ENCODE assay signal across 1 cellular context in genomic region chr1:2351723-2352122, GRCh38.
TF ChIP-seq lines count a peak whose summit lies in the region.

No MANE protein-coding gene starts in this region.

TF ChIP-seq in GM23338, 12 proteins besides CTCF, POLR2A, EP300 and RAD21 (continued from another document):
- TF ChIP-seq ZNF462 (CRISPR knock-in tag; IDR thresholded peaks at IDR 0.05), result no peak
- TF ChIP-seq CREB1 (CRISPR knock-in tag; IDR thresholded peaks at IDR 0.05; ENCODE audit: low read depth), result no peak
- no peak for TF ChIP-seq STAT1 (IDR thresholded peaks at IDR 0.05; ENCODE audit: unreplicated experiment)
